ENCODE assay signal across 1 cellular context in genomic region chr6:149046164-149046821, GRCh38.
TF ChIP-seq lines count a peak whose summit lies in the region.

No MANE protein-coding gene starts in this region.

TF ChIP-seq in IMR-90, 13 proteins besides CTCF, POLR2A, EP300 and RAD21 (continued from another document):
- TF ChIP-seq MAZ (IDR thresholded peaks at IDR 0.05; ENCODE audit: borderline replicate concordance, low read depth, low read length) = no peak
- no peak for TF ChIP-seq MAFK (IDR thresholded peaks at IDR 0.05; ENCODE audit: low read depth, low read length)
- TF ChIP-seq, protein P1, sequence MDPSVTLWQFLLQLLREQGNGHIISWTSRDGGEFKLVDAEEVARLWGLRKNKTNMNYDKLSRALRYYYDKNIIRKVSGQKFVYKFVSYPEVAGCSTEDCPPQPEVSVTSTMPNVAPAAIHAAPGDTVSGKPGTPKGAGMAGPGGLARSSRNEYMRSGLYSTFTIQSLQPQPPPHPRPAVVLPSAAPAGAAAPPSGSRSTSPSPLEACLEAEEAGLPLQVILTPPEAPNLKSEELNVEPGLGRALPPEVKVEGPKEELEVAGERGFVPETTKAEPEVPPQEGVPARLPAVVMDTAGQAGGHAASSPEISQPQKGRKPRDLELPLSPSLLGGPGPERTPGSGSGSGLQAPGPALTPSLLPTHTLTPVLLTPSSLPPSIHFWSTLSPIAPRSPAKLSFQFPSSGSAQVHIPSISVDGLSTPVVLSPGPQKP (IDR thresholded peaks at IDR 0.05; ENCODE audit: borderline replicate concordance, low read depth, low read length) = no peak
- no peak for TF ChIP-seq NFE2L2 (IDR thresholded peaks at IDR 0.05; ENCODE audit: low read depth, low read length)
- TF ChIP-seq CHD1 (IDR thresholded peaks at IDR 0.05; ENCODE audit: low read depth, low read length) = no peak
- TF ChIP-seq RCOR1 (IDR thresholded peaks at IDR 0.05; ENCODE audit: insufficient replicate concordance, low read length) = no peak
- no peak for TF ChIP-seq MXI1 (IDR thresholded peaks at IDR 0.05; ENCODE audit: borderline replicate concordance, low read depth, low read length)
- TF ChIP-seq CEBPB (IDR thresholded peaks at IDR 0.05; ENCODE audit: low read depth, low read length) = no peak
